20 cellular contexts compared by ENCODE assay signal in the genomic region with DNA sequence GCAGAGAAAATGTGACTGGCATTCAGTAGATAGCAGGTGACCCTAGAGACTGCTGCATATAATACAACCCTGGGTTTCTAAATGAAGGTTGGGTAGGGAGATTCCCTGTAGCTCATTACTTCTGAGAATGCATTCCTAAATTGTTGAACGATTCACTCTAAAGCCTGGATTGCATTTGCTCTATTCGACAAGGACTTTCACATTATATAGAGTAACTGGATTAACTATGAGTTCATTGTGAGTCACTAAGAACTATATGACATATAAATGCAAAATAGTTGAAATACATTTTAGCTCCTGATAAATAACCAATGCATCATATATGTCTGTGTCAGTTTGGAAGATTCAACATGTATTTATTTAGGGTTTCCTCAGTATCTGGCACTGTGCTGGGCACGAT.
"Had no signal": no experiment of that assay in that cellular context is flagged by ENCODE, and none has a peak within 500 bp of the region (broad histone marks: within the 10 kb centered on the region; RNA-seq: fewer than 3 reads in every experiment).

No MANE protein-coding gene starts in this region.

- DNase-seq: activated CD4-positive, alpha-beta memory T cell treated with anti-CD3 and anti-CD28 coated beads, Interleukin-2, amount 10 ng/mL, durations not matched to agents 7 days and 5 days; activated CD4-positive, alpha-beta T cell treated with anti-CD3 and anti-CD28 coated beads for 48 hours; activated CD4-positive, CD25-positive, alpha-beta regulatory T cell; activated CD8-positive, alpha-beta memory T cell treated with anti-CD3 and anti-CD28 coated beads, Interleukin-2, amount 10 ng/mL, durations not matched to agents 7 days and 5 days; activated naive CD8-positive, alpha-beta T cell treated with anti-CD3 and anti-CD28 coated beads for 36 hours; amygdala; effector memory CD8-positive, alpha-beta T cell; immature natural killer cell; left ventricle myocardium superior; mucosa of descending colon; naive B cell; right cardiac atrium; stimulated activated CD4-positive, alpha-beta T cell treated with anti-CD3 and anti-CD28 coated beads, Interleukin-15, amount 100 ng/mL, for 24 hours; stimulated activated CD4-positive, alpha-beta T cell treated with anti-CD3 and anti-CD28 coated beads, Interleukin-2, amount 100 ng/mL, for 48 hours; T-helper 9 cell; trophoblast cell had no signal

- ATAC-seq: activated CD8-positive, alpha-beta memory T cell treated with anti-CD3 and anti-CD28 coated beads, Interleukin-2, amount 10 ng/mL, durations not matched to agents 7 days and 5 days; effector memory CD8-positive, alpha-beta T cell; left ventricle myocardium superior; mucosa of descending colon; right cardiac atrium had no signal

- H3K9me3 ChIP-seq: mucosa of descending colon, prostate gland, vagina had no signal

- H3K27me3 ChIP-seq: vagina had no signal

- H3K27ac ChIP-seq: epithelial cell of prostate, prostate gland, skin epidermis, vagina had no signal

- H3K4me1 ChIP-seq: prostate gland, vagina had no signal

- H3K4me3 ChIP-seq: mucosa of descending colon, prostate gland, skin epidermis, vagina had no signal

- H3K36me3 ChIP-seq: prostate gland, vagina had no signal
